8 cellular contexts compared by ENCODE assay signal in genomic region chr11:12287009-12287373, GRCh38.
DNase-seq lines count a peak whose midpoint lies in the region; ATAC-seq and TF ChIP-seq lines count a peak whose summit lies in the region.

No MANE protein-coding gene starts in this region.

- peaks cover 0 to 50% (median 43%) of the 10 kb centered on the region in 4 donors for H3K4me1 ChIP-seq in sigmoid colon

- intact Hi-C loops in cardiac septum (cut with DNase I): loop anchor here (5.0 kb wide), 1 partner anchor 605 kb away; no protein-coding TSS in a partner anchor
- intact Hi-C loops in sigmoid colon (cut with DNase I): loop anchor here (5.0 kb wide), 1 partner anchor 90 kb away; the partner anchor contains the start of gene PARVA
- intact Hi-C loops in dorsolateral prefrontal cortex (cut with DNase I): loop anchor here (5.0 to 10.0 kb wide), 3 partner anchors 45 to 482 kb away; no protein-coding TSS in a partner anchor

- H3K4me3 ChIP-seq in sigmoid colon: no peak overlapping the region
- H3K4me3 ChIP-seq in dorsolateral prefrontal cortex: no peak overlapping the region

- ATAC-seq in HG02973 (IDR thresholded peaks at IDR 0.05; ENCODE audit: unreplicated experiment): no peak

- 23 to 38% methylated on average over 2 of the region's 2 CpGs for WGBS in sigmoid colon, 2 donors

- TF ChIP-seq POLR2A in sigmoid colon (IDR thresholded peaks at IDR 0.05): no peak

- no peaks in the 10 kb centered on the region for H3K36me3 ChIP-seq in sigmoid colon

- TF ChIP-seq EP300 in sigmoid colon (IDR thresholded peaks at IDR 0.05): peak in 1 of 4 donors; percentile 84

- DNase-seq in ELF-1 (ENCODE audit: low read depth, low spot score) (peak; percentile 81), T1000 (lab: John Stamatoyannopoulos, UW) (peak; percentile 53), cardiac septum (ENCODE audit: low spot score) (peak; percentile 76), sigmoid colon (peak; percentile 87), SKM-1 treated with dmso at 0.1 percent for 144 hours (lab: John Stamatoyannopoulos, UW; ENCODE audit: unreplicated experiment) (no peak), dorsolateral prefrontal cortex (no peak), GM19240 (ENCODE audit: insufficient read length, low spot score) (no peak)

- peak overlapping the region; percentile 88 to 99 (median 92) for H3K27ac ChIP-seq in sigmoid colon
- peak overlapping the region in 14 of 59 donors; percentile 2 to 69 (median 58) for H3K27ac ChIP-seq in dorsolateral prefrontal cortex

- TF ChIP-seq CTCF in sigmoid colon (IDR thresholded peaks at IDR 0.05) (no peak), dorsolateral prefrontal cortex (IDR thresholded peaks at IDR 0.05 in 54 of 56, conservative IDR thresholded peaks at IDR 0.05 in 2 of 56; ENCODE audit: low read depth in 1 of 56, partially characterized antibody in 56 of 56) (no peak)

- no peaks in the 10 kb centered on the region for H3K9me3 ChIP-seq in sigmoid colon

- H3K27me3 ChIP-seq in sigmoid colon: no peaks in the 10 kb centered on the region
- H3K27me3 ChIP-seq in dorsolateral prefrontal cortex: peaks cover 0 to 14% (median 0%) of the 10 kb centered on the region in 45 donors

Comparison
In these comparisons a context has a peak if more than half of its experiments do, and no peak if none do; other contexts are left out.
1. DNase-seq: peak in ELF-1 (single experiment), T1000 (single experiment), cardiac septum (single experiment) and sigmoid colon (single experiment); none in SKM-1 treated with dmso at 0.1 percent for 144 hours (single experiment), dorsolateral prefrontal cortex (0 of 10) and GM19240 (single experiment).